In the genomic region with DNA sequence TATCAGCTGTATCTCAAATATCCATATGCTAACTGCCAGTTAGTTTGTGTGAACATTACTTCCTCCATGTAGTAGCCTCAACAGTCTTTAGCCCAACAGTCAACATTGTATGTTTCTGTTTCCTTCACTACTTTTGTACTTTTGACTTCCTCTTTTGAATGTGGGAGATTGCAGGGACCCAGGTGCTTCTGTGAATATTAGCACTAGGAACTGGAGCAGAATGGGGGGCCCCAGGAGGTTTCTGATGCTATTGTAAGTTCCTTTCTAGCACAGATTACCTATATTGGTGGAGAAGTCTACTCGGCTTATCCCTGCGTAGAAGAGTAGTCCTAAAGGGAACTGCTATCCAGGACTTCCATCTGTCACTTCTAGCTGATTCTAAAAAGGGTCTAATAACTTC, we compare ENCODE assay signal across 9 cellular contexts.
DNase-seq lines count a peak whose midpoint lies in the region; ATAC-seq lines count a peak whose summit lies in the region.
"Had no signal": no experiment of that assay in that cellular context is flagged by ENCODE, and none has a peak within 500 bp of the region (broad histone marks: within the 10 kb centered on the region; RNA-seq: fewer than 3 reads in every experiment).

No MANE protein-coding gene starts in this region.

- ATAC-seq in GM19452 (IDR thresholded peaks at IDR 0.05; ENCODE audit: unreplicated experiment) (peak; percentile 34), GM19455 (IDR thresholded peaks at IDR 0.05; ENCODE audit: unreplicated experiment) (no peak)
- ATAC-seq in central memory CD8-positive, alpha-beta T cell (replicated peaks; ENCODE audit: extremely low read depth, poor library complexity, severe bottlenecking): no peak

- H3K36me3 ChIP-seq in KOPT-K1 (ENCODE audit: insufficient read depth, low read length): no peaks in the 10 kb centered on the region

- H3K27me3 Mint-ChIP-seq in central memory CD8-positive, alpha-beta T cell: no peaks in the 10 kb centered on the region

- H3K4me1 Mint-ChIP-seq in central memory CD8-positive, alpha-beta T cell: peaks cover 37% of the 10 kb centered on the region

- H3K27ac Mint-ChIP-seq in central memory CD8-positive, alpha-beta T cell (ENCODE audit: low read depth): peak overlapping the region; percentile 91

- H3K36me3 Mint-ChIP-seq in central memory CD8-positive, alpha-beta T cell (ENCODE audit: insufficient read depth): peaks cover 38% of the 10 kb centered on the region
- H3K36me3 Mint-ChIP-seq: brain had no signal

- peak overlapping the region; percentile 93 for H3K4me3 Mint-ChIP-seq in central memory CD8-positive, alpha-beta T cell

- H3K27ac ChIP-seq in KOPT-K1 (ENCODE audit: low read depth, low read length, poor library complexity, severe bottlenecking): peak overlapping the region; percentile 78
- no peak overlapping the region for H3K27ac ChIP-seq in substantia nigra (ENCODE audit: low read depth, low read length, poor library complexity, severe bottlenecking)

- peak; percentile 12 for DNase-seq in DMS153 (lab: John Stamatoyannopoulos, UW)
- DNase-seq in central memory CD8-positive, alpha-beta T cell (ENCODE audit: low spot score in 2 of 2): no peak
- no peak for DNase-seq in GOT3 (lab: John Stamatoyannopoulos, UW)
- no peak for DNase-seq in substantia nigra (lab: John Stamatoyannopoulos, UW)
- DNase-seq in NCI-H524 (lab: John Stamatoyannopoulos, UW): no peak

- no peaks in the 10 kb centered on the region for H3K9me3 Mint-ChIP-seq in central memory CD8-positive, alpha-beta T cell

- H3K9me3 ChIP-seq in KOPT-K1 (ENCODE audit: insufficient read depth, low read length, poor library complexity, severe bottlenecking): no peaks in the 10 kb centered on the region
